8 cellular contexts compared by ENCODE assay signal in genomic region chr17:60971515-60972369, GRCh38.
DNase-seq lines count a peak whose midpoint lies in the region; ATAC-seq and TF ChIP-seq lines count a peak whose summit lies in the region.

No MANE protein-coding gene starts in this region.

- no peak for TF ChIP-seq POLR2A in thyroid gland (IDR thresholded peaks at IDR 0.05)

- POLR2A ChIA-PET in SK-N-SH (lab: Yijun Ruan, JAX): interaction anchor here (0.5 to 1.4 kb wide), 3 partner anchors 76 to 868 kb away, joined by 3 to 4 read pairs (median 3); no protein-coding TSS in a partner anchor

- TF ChIP-seq CTCF in SK-N-SH (IDR thresholded peaks at IDR 0.05) (peak; percentile 79), cardiac fibroblast (IDR thresholded peaks at IDR 0.05; ENCODE audit: low read depth, low read length) (peak; percentile 67), liver (IDR thresholded peaks at IDR 0.05; ENCODE audit: low read depth, low read length, missing input control) (peak; percentile 52), thyroid gland (IDR thresholded peaks at IDR 0.05) (peak; percentile 18 to 63 (median 59))

- intact Hi-C loops in thyroid gland (cut with DNase I): no loop called here

- H4K20me1 ChIP-seq in SK-N-SH (ENCODE audit: insufficient read depth): no peaks in the 10 kb centered on the region

- no peak overlapping the region for H3K27ac ChIP-seq in SK-N-SH (ENCODE audit: low read depth in 2 of 2, low read length in 1 of 2)
- no peak overlapping the region for H3K27ac ChIP-seq in liver (ENCODE audit: low read depth in 1 of 2, low read length in 2 of 2)
- no peak overlapping the region for H3K27ac ChIP-seq in thyroid gland

- DNase-seq in activated T-cell treated with anti-CD3 and anti-CD28 coated beads for 24 hours (ENCODE audit: low read depth): peak; percentile 21
- no peak for DNase-seq in activated T-cell treated with anti-CD3 and anti-CD28 coated beads for 4 hours
- DNase-seq in MG63: peak; percentile 23
- DNase-seq in SK-N-SH: peak; percentile 71
- peak; percentile 66 to 77 for DNase-seq in cardiac fibroblast (ENCODE audit: low read depth in 2 of 2)
- DNase-seq in thyroid gland: peak; percentile 30 to 37

- peak; percentile 97 for TF ChIP-seq RAD21 in SK-N-SH (IDR thresholded peaks at IDR 0.05; ENCODE audit: low read length)
- peak; percentile 72 to 81 for TF ChIP-seq RAD21 in liver (IDR thresholded peaks at IDR 0.05)

- H3K27me3 ChIP-seq in MG63 (no peaks in the 10 kb centered on the region), SK-N-SH (ENCODE audit: insufficient read depth) (no peaks in the 10 kb centered on the region), liver (ENCODE audit: control insufficient read depth in 4 of 4, insufficient read depth in 4 of 4, low read length in 3 of 4) (no peaks in the 10 kb centered on the region), thyroid gland (no peaks in the 10 kb centered on the region)

- H3K4me3 ChIP-seq in MG63 (no peak overlapping the region), SK-N-SH (ENCODE audit: low read depth in 2 of 2, low read length in 1 of 2) (peak overlapping the region in 1 of 2 experiments; percentile 8; a peak in 1 of 4 replicates), cardiac fibroblast (replicated peaks in 1 of 2; ENCODE audit: low read depth in 2 of 2, low read length in 2 of 2) (no peak overlapping the region), liver (ENCODE audit: low read depth in 1 of 3, low read length in 3 of 3) (no peak overlapping the region), thyroid gland (replicated peaks in 1 of 3) (no peak overlapping the region)

- no peak for ATAC-seq in GM19324 (IDR thresholded peaks at IDR 0.05; ENCODE audit: low FRiP score, unreplicated experiment)

- 53% methylated on average over 6 of the region's 6 CpGs for WGBS in SK-N-SH (ENCODE audit: low lambda C conversion rate)
- WGBS in liver: 72% methylated on average over 6 of the region's 6 CpGs
- 34 to 39% methylated on average over 6 of the region's 6 CpGs for WGBS in thyroid gland, 2 donors

- TF ChIP-seq EP300 in SK-N-SH (IDR thresholded peaks at IDR 0.05; ENCODE audit: borderline replicate concordance in 1 of 2, low read depth in 1 of 2, low read length in 1 of 2): no peak

- peaks cover 16% of the 10 kb centered on the region for H3K9me3 ChIP-seq in MG63
- peaks cover 17% of the 10 kb centered on the region for H3K9me3 ChIP-seq in SK-N-SH
- H3K9me3 ChIP-seq in liver (ENCODE audit: control insufficient read depth in 4 of 4, low read length in 3 of 4): no peaks in the 10 kb centered on the region
- H3K9me3 ChIP-seq in thyroid gland: no peaks in the 10 kb centered on the region

- H3K4me2 ChIP-seq in SK-N-SH: no peak overlapping the region

- no peaks in the 10 kb centered on the region for H3K79me2 ChIP-seq in SK-N-SH (ENCODE audit: insufficient read depth)

- CTCF ChIA-PET in SK-N-SH (lab: Yijun Ruan, JAX): interaction anchor here (0.6 to 3.0 kb wide), 56 partner anchors 9 to 865 kb away, joined by 3 to 27 read pairs (median 4); partner anchors contain the start of gene TBX2

- H3K4me1 ChIP-seq in SK-N-SH (ENCODE audit: control insufficient read depth in 1 of 2, insufficient read depth in 2 of 2, low read depth in 1 of 2, low read length in 1 of 2): no peaks in the 10 kb centered on the region
- no peaks in the 10 kb centered on the region for H3K4me1 ChIP-seq in liver (ENCODE audit: control insufficient read depth in 4 of 4, insufficient read depth in 4 of 4, low read length in 3 of 4)
- H3K4me1 ChIP-seq in thyroid gland: no peaks in the 10 kb centered on the region

- no peak overlapping the region for H3K9ac ChIP-seq in SK-N-SH
- no peak overlapping the region for H3K9ac ChIP-seq in liver (ENCODE audit: low read depth in 1 of 2, low read length in 2 of 2)

- no peaks in the 10 kb centered on the region for H3F3A ChIP-seq in SK-N-SH (replicated peaks; ENCODE audit: insufficient read depth)

- no peaks in the 10 kb centered on the region for H3K36me3 ChIP-seq in MG63
- H3K36me3 ChIP-seq in SK-N-SH (replicated peaks in 1 of 2; ENCODE audit: control insufficient read depth in 1 of 2, insufficient read depth in 2 of 2, low read length in 1 of 2): peaks cover 0 to 13% of the 10 kb centered on the region in 2 experiments
- no peaks in the 10 kb centered on the region for H3K36me3 ChIP-seq in liver (ENCODE audit: control insufficient read depth in 4 of 4, insufficient read depth in 3 of 4, low read depth in 1 of 4, low read length in 3 of 4)
- H3K36me3 ChIP-seq in thyroid gland: no peaks in the 10 kb centered on the region

- no peak overlapping the region for H2AFZ ChIP-seq in SK-N-SH (ENCODE audit: low read depth)

- no peaks in the 10 kb centered on the region for H3K9me2 ChIP-seq in SK-N-SH

TF ChIP-seq in SK-N-SH, 30 proteins besides CTCF, POLR2A, EP300 and RAD21:
- no peak for TF ChIP-seq POLR2AphosphoS5 (IDR thresholded peaks at IDR 0.05; ENCODE audit: low read depth, low read length)
- TF ChIP-seq RCOR1 (IDR thresholded peaks at IDR 0.05; ENCODE audit: low read length): 0 out of 2 replicates have a peak, but pooled peaks have one; percentile 35
- TF ChIP-seq YY1 (IDR thresholded peaks at IDR 0.05; ENCODE audit: low read depth): peak; percentile 56; the same call in 1 of the 2 replicates
- TF ChIP-seq SMC3 (IDR thresholded peaks at IDR 0.05; ENCODE audit: low read depth, low read length): peak; percentile 82

TF ChIP-seq in liver, 16 proteins besides CTCF, POLR2A, EP300 and RAD21:
- no peak for TF ChIP-seq JUND (IDR thresholded peaks at IDR 0.05)
- no peak for TF ChIP-seq NR2F2 (IDR thresholded peaks at IDR 0.05)
- no peak for TF ChIP-seq SP1 (IDR thresholded peaks at IDR 0.05)
- TF ChIP-seq EGR1 (IDR thresholded peaks at IDR 0.05; ENCODE audit: low read depth in 2 of 2): no peak
- no peak for TF ChIP-seq TAF1 (conservative IDR thresholded peaks at IDR 0.05)
- TF ChIP-seq HNF4A (conservative IDR thresholded peaks at IDR 0.05): no peak
- TF ChIP-seq GABPA (IDR thresholded peaks at IDR 0.05 in 1 of 2, conservative IDR thresholded peaks at IDR 0.05 in 1 of 2): no peak
- no peak for TF ChIP-seq FOXA2 (IDR thresholded peaks at IDR 0.05)
- no peak for TF ChIP-seq RXRA (IDR thresholded peaks at IDR 0.05)
- no peak for TF ChIP-seq FOXA1 (IDR thresholded peaks at IDR 0.05)
- no peak for TF ChIP-seq HNF4G (IDR thresholded peaks at IDR 0.05)
- TF ChIP-seq REST (IDR thresholded peaks at IDR 0.05): no peak
